8 cellular contexts compared by ENCODE assay signal in the genomic region with DNA sequence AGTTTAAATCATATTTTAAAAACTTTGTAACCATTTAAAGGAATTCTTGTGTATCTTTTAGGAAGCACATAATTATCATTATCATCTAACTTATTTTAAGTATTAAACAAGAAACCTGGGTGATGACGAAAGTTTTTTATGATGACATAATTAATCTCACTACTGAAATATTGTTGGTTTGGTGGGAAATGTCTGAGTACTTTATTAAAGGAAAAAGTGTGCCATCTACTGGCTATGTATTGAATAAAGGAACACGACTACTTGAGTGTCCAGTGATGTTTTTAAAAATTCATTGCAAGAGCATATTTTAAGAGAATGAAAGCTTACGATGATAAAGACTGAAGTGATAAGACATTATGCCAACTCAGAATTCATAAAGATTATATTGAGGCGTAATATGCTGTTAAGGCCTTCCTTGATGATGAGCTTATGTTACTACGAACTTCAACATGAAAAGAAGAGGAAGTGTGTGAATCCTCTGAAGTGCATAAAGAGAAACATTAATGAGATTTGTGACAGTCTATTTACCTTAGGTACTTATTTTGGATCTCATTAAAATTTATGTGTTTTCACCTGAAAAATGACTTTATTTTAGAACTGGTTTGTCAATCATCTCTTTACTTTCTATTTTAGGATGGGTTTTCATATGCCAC. TPM values are rescaled to one million over a fixed set of nuclear protein-coding genes. Genes with fewer than 3 reads are reported as not detected.
DNase-seq lines count a peak whose midpoint lies in the region; ATAC-seq and TF ChIP-seq lines count a peak whose summit lies in the region.

No MANE protein-coding gene starts in this region.

- no peak for DNase-seq in natural killer cell
- no peak for DNase-seq in natural killer cell treated with Interleukin-12 subunit alpha and Interleukin-12 subunit beta and Interleukin-15 and Interleukin-18, amount 100 ng/mL, for 72 hours (ENCODE audit: low spot score)
- DNase-seq in HFF-Myc (ENCODE audit: extremely low read depth, low read depth): no peak
- peak; percentile 43 for DNase-seq in NCI-H1694 (lab: John Stamatoyannopoulos, UW)
- no peak for DNase-seq in activated T-helper 1 cell treated with anti-CD3 and anti-CD28 coated beads, Interleukin-12 subunit alpha, Interleukin-12 subunit beta, Interleukin-2, Interleukin-4 antibody, amounts not matched to agents 30 ng/mL and 10 ng/mL and 1 ng/mL, durations not matched to agents 14 hours and 24 hours and 36 hours (ENCODE audit: low spot score)
- DNase-seq in left ventricle myocardium superior: no peak
- peak; percentile 94 for DNase-seq in superior temporal gyrus (ENCODE audit: extremely low spot score)
- DNase-seq in UCSD-AML1 (lab: John Stamatoyannopoulos, UW; ENCODE audit: unreplicated experiment): no peak

- H3K36me3 Mint-ChIP-seq in natural killer cell: peaks cover under 1% of the 10 kb centered on the region
- H3K36me3 Mint-ChIP-seq in natural killer cell treated with Interleukin-12 subunit alpha and Interleukin-12 subunit beta and Interleukin-15 and Interleukin-18, amount 100 ng/mL, for 72 hours: peaks cover 6% of the 10 kb centered on the region
- peaks cover 8% of the 10 kb centered on the region for H3K36me3 Mint-ChIP-seq in activated T-helper 1 cell treated with anti-CD3 and anti-CD28 coated beads, Interleukin-12 subunit alpha, Interleukin-12 subunit beta, Interleukin-2, Interleukin-4 antibody, amounts not matched to agents 30 ng/mL and 10 ng/mL and 1 ng/mL, durations not matched to agents 14 hours and 24 hours and 36 hours (ENCODE audit: low read depth)

- TF ChIP-seq CTCF in natural killer cell (IDR thresholded peaks at IDR 0.05) (peak; percentile 45), HFF-Myc (IDR thresholded peaks at IDR 0.05; ENCODE audit: low read depth, low read length, missing control alignments) (peak; percentile 28)

- H3K4me1 Mint-ChIP-seq in natural killer cell: peaks cover 5 to 7% of the 10 kb centered on the region in 2 donors
- H3K4me1 Mint-ChIP-seq in natural killer cell treated with Interleukin-12 subunit alpha and Interleukin-12 subunit beta and Interleukin-15 and Interleukin-18, amount 100 ng/mL, for 72 hours (ENCODE audit: low read depth in 2 of 2): peaks cover 2 to 5% of the 10 kb centered on the region in 2 donors
- peaks cover 6% of the 10 kb centered on the region for H3K4me1 Mint-ChIP-seq in activated T-helper 1 cell treated with anti-CD3 and anti-CD28 coated beads, Interleukin-12 subunit alpha, Interleukin-12 subunit beta, Interleukin-2, Interleukin-4 antibody, amounts not matched to agents 30 ng/mL and 10 ng/mL and 1 ng/mL, durations not matched to agents 14 hours and 24 hours and 36 hours (ENCODE audit: low read depth)

- intact Hi-C loops in natural killer cell (cut with micrococcal nuclease) (loop anchor here (2.0 kb wide), 1 partner anchor 664 kb away; no protein-coding TSS in a partner anchor), left ventricle myocardium superior (cut with micrococcal nuclease) (no loop called here)
- intact Hi-C loops in activated T-helper 1 cell treated with anti-CD3 and anti-CD28 coated beads, Interleukin-12 subunit alpha, Interleukin-12 subunit beta, Interleukin-2, Interleukin-4 antibody, amounts not matched to agents 30 ng/mL and 10 ng/mL and 1 ng/mL, durations not matched to agents 14 hours and 24 hours and 36 hours (cut with micrococcal nuclease): loop anchor here (1.0 to 10.0 kb wide), 7 partner anchors 12 to 820 kb away; partner anchors contain the start of genes HINT3, TPD52L1 and TRMT11

- no peaks in the 10 kb centered on the region for H3K9me3 Mint-ChIP-seq in natural killer cell
- no peaks in the 10 kb centered on the region for H3K9me3 Mint-ChIP-seq in natural killer cell treated with Interleukin-12 subunit alpha and Interleukin-12 subunit beta and Interleukin-15 and Interleukin-18, amount 100 ng/mL, for 72 hours
- H3K9me3 Mint-ChIP-seq in activated T-helper 1 cell treated with anti-CD3 and anti-CD28 coated beads, Interleukin-12 subunit alpha, Interleukin-12 subunit beta, Interleukin-2, Interleukin-4 antibody, amounts not matched to agents 30 ng/mL and 10 ng/mL and 1 ng/mL, durations not matched to agents 14 hours and 24 hours and 36 hours: no peaks in the 10 kb centered on the region

- peak overlapping the region; percentile 33 to 45 for H3K27ac Mint-ChIP-seq in natural killer cell
- H3K27ac Mint-ChIP-seq in natural killer cell treated with Interleukin-12 subunit alpha and Interleukin-12 subunit beta and Interleukin-15 and Interleukin-18, amount 100 ng/mL, for 72 hours: no peak overlapping the region
- peak overlapping the region; percentile 10 for H3K27ac Mint-ChIP-seq in activated T-helper 1 cell treated with anti-CD3 and anti-CD28 coated beads, Interleukin-12 subunit alpha, Interleukin-12 subunit beta, Interleukin-2, Interleukin-4 antibody, amounts not matched to agents 30 ng/mL and 10 ng/mL and 1 ng/mL, durations not matched to agents 14 hours and 24 hours and 36 hours

- no peak overlapping the region for H3K4me3 Mint-ChIP-seq in natural killer cell
- H3K4me3 Mint-ChIP-seq in natural killer cell treated with Interleukin-12 subunit alpha and Interleukin-12 subunit beta and Interleukin-15 and Interleukin-18, amount 100 ng/mL, for 72 hours: no peak overlapping the region
- H3K4me3 Mint-ChIP-seq in activated T-helper 1 cell treated with anti-CD3 and anti-CD28 coated beads, Interleukin-12 subunit alpha, Interleukin-12 subunit beta, Interleukin-2, Interleukin-4 antibody, amounts not matched to agents 30 ng/mL and 10 ng/mL and 1 ng/mL, durations not matched to agents 14 hours and 24 hours and 36 hours: no peak overlapping the region

- H3K27me3 Mint-ChIP-seq in natural killer cell (ENCODE audit: low read depth in 2 of 2): no peaks in the 10 kb centered on the region
- no peaks in the 10 kb centered on the region for H3K27me3 Mint-ChIP-seq in natural killer cell treated with Interleukin-12 subunit alpha and Interleukin-12 subunit beta and Interleukin-15 and Interleukin-18, amount 100 ng/mL, for 72 hours
- no peaks in the 10 kb centered on the region for H3K27me3 Mint-ChIP-seq in activated T-helper 1 cell treated with anti-CD3 and anti-CD28 coated beads, Interleukin-12 subunit alpha, Interleukin-12 subunit beta, Interleukin-2, Interleukin-4 antibody, amounts not matched to agents 30 ng/mL and 10 ng/mL and 1 ng/mL, durations not matched to agents 14 hours and 24 hours and 36 hours (ENCODE audit: insufficient read depth)

- no peak overlapping the region for H3K4me3 ChIP-seq in HFF-Myc (replicated peaks; ENCODE audit: low read depth, low read length)

- ATAC-seq in natural killer cell (peak; percentile 59 to 73 (median 69)), left ventricle myocardium superior (peak; percentile 51)
- ATAC-seq in natural killer cell treated with Interleukin-12 subunit alpha and Interleukin-12 subunit beta and Interleukin-15 and Interleukin-18, amount 100 ng/mL, for 72 hours: no peak

RNA-seq across cellular contexts. Expression of gene TRMT11, which starts 12.0 kb away (rescaled TPM):
- total RNA-seq in natural killer cell (10 to 100 TPM; 12.2 to 16.6 (median 12.7) TPM), left ventricle myocardium superior (8.3 TPM)
- 10 to 100 TPM; 23.7 to 47.2 TPM for total RNA-seq in natural killer cell treated with Interleukin-12 subunit alpha and Interleukin-12 subunit beta and Interleukin-15 and Interleukin-18, amount 100 ng/mL, for 72 hours
- 27.9 and 29.1 TPM in 2 replicates for total RNA-seq in activated T-helper 1 cell treated with anti-CD3 and anti-CD28 coated beads, Interleukin-12 subunit alpha, Interleukin-12 subunit beta, Interleukin-2, Interleukin-4 antibody, amounts not matched to agents 30 ng/mL and 10 ng/mL and 1 ng/mL, durations not matched to agents 14 hours and 24 hours and 36 hours

RNA-seq across cellular contexts. Expression of gene HINT3, which starts 17.8 kb away (rescaled TPM):
- 10 to 100 TPM in 2 of 3 donors, 1 to 10 TPM in 1; 9.7 to 10.5 (median 10.3) TPM for total RNA-seq in natural killer cell
- 10 to 100 TPM in 1 of 2 donors, 1 to 10 TPM in 1; 8.1 to 12.4 TPM for total RNA-seq in natural killer cell treated with Interleukin-12 subunit alpha and Interleukin-12 subunit beta and Interleukin-15 and Interleukin-18, amount 100 ng/mL, for 72 hours
- total RNA-seq in activated T-helper 1 cell treated with anti-CD3 and anti-CD28 coated beads, Interleukin-12 subunit alpha, Interleukin-12 subunit beta, Interleukin-2, Interleukin-4 antibody, amounts not matched to agents 30 ng/mL and 10 ng/mL and 1 ng/mL, durations not matched to agents 14 hours and 24 hours and 36 hours: 9.4 and 9.6 TPM in 2 replicates
- 40.8 TPM for total RNA-seq in left ventricle myocardium superior

Comparison
In these comparisons a context has a peak if more than half of its experiments do, and no peak if none do; other contexts are left out.
1. ATAC-seq: peak in natural killer cell (3 of 3) and left ventricle myocardium superior (single experiment); none in natural killer cell treated with Interleukin-12 subunit alpha and Interleukin-12 subunit beta and Interleukin-15 and Interleukin-18, amount 100 ng/mL, for 72 hours (0 of 2).
2. H3K27ac Mint-ChIP-seq: peak in natural killer cell (2 of 2) and activated T-helper 1 cell treated with anti-CD3 and anti-CD28 coated beads, Interleukin-12 subunit alpha, Interleukin-12 subunit beta, Interleukin-2, Interleukin-4 antibody, amounts not matched to agents 30 ng/mL and 10 ng/mL and 1 ng/mL, durations not matched to agents 14 hours and 24 hours and 36 hours (single experiment); none in natural killer cell treated with Interleukin-12 subunit alpha and Interleukin-12 subunit beta and Interleukin-15 and Interleukin-18, amount 100 ng/mL, for 72 hours (0 of 2).
3. DNase-seq: peak in NCI-H1694 (single experiment) and superior temporal gyrus (single experiment); none in natural killer cell (single experiment), natural killer cell treated with Interleukin-12 subunit alpha and Interleukin-12 subunit beta and Interleukin-15 and Interleukin-18, amount 100 ng/mL, for 72 hours (single experiment), HFF-Myc (single experiment), activated T-helper 1 cell treated with anti-CD3 and anti-CD28 coated beads, Interleukin-12 subunit alpha, Interleukin-12 subunit beta, Interleukin-2, Interleukin-4 antibody, amounts not matched to agents 30 ng/mL and 10 ng/mL and 1 ng/mL, durations not matched to agents 14 hours and 24 hours and 36 hours (single experiment), left ventricle myocardium superior (single experiment) and UCSD-AML1 (single experiment).